In the genomic region with DNA sequence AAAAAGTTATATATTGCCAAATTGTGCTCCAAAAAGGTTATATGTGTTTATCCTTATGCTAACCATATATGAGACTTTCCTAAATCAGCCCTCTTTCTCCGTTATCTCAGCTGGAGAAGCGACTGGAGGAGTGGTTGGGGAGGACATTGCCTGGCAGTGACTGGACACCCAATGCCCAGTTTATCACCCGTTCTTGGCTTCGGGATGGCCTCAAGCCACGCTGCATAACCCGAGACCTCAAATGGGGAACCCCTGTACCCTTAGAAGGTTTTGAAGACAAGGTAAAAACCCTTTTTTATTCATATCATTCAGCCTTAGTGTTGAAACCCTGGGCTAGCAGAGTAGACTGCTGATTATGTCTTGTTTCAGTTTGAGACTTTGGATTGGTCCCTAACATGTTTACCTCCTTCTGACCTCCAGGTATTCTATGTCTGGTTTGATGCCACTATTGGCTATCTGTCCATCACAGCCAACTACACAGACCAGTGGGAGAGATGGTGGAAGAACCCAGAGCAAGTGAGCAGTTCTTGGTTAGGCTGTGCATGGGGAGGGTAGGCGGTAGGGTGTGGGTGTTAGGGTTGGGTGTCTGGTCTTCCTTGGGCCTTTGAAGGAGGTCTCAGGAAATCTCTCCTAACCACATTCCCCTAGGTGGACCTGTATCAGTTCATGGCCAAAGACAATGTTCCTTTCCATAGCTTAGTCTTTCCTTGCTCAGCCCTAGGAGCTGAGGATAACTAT, we compare ENCODE assay signal across 18 cellular contexts. TPM values are rescaled to one million over a fixed set of nuclear protein-coding genes. Genes with fewer than 3 reads are reported as not detected.
DNase-seq lines count a peak whose midpoint lies in the region; ATAC-seq lines count a peak whose summit lies in the region.
"Had no signal": no experiment of that assay in that cellular context is flagged by ENCODE, and none has a peak within 500 bp of the region (broad histone marks: within the 10 kb centered on the region; RNA-seq: fewer than 3 reads in every experiment).

No MANE protein-coding gene starts in this region.

- intact Hi-C loops in activated T-helper 1 cell treated with anti-CD3 and anti-CD28 coated beads, Interleukin-12 subunit alpha, Interleukin-12 subunit beta, Interleukin-2, Interleukin-4 antibody, amounts not matched to agents 30 ng/mL and 10 ng/mL and 1 ng/mL, durations not matched to agents 14 hours and 24 hours and 36 hours (cut with micrococcal nuclease), result no loop called here
- intact Hi-C loops in left cardiac atrium (cut with DNase I), result no loop called here

- no peak for DNase-seq in stimulated activated naive CD8-positive, alpha-beta T cell treated with anti-CD3 and anti-CD28 coated beads, Interleukin-15, Interleukin-2, amounts not matched to agents 100 U/mL and 50 U/mL, for 24 hours
- no peak for DNase-seq in activated T-helper 1 cell treated with anti-CD3 and anti-CD28 coated beads, Interleukin-12 subunit alpha, Interleukin-12 subunit beta, Interleukin-2, Interleukin-4 antibody, amounts not matched to agents 30 ng/mL and 10 ng/mL and 1 ng/mL, durations not matched to agents 14 hours and 24 hours and 36 hours (ENCODE audit: low spot score)
- DNase-seq in left lobe of liver (ENCODE audit: low spot score) (no peak), NCI-H2227 (lab: John Stamatoyannopoulos, UW; ENCODE audit: unreplicated experiment) (no peak), iPS-NIHi7 (ENCODE audit: extremely low spot score) (no peak), left cardiac atrium (no peak)
- DNase-seq: activated effector memory CD4-positive, alpha-beta T cell treated with Interleukin-2 at 50 U/mL for 16 hours; central memory CD4-positive, alpha-beta T cell; gastrocnemius medialis; kidney glomerular epithelial cell; MG63; NCI-H2227 treated with DMSO at 0.1 percent for 48 hours; thyroid gland had no signal

- H3K27me3 Mint-ChIP-seq in stimulated activated naive CD8-positive, alpha-beta T cell treated with anti-CD3 and anti-CD28 coated beads, Interleukin-15, Interleukin-2, amounts not matched to agents 100 ng/mL and 50 ng/mL, for 24 hours, result no peaks in the 10 kb centered on the region
- no peaks in the 10 kb centered on the region for H3K27me3 Mint-ChIP-seq in activated T-helper 1 cell treated with anti-CD3 and anti-CD28 coated beads, Interleukin-12 subunit alpha, Interleukin-12 subunit beta, Interleukin-2, Interleukin-4 antibody, amounts not matched to agents 30 ng/mL and 10 ng/mL and 1 ng/mL, durations not matched to agents 14 hours and 24 hours and 36 hours (ENCODE audit: insufficient read depth)

- no peaks in the 10 kb centered on the region for H3K9me3 Mint-ChIP-seq in stimulated activated naive CD8-positive, alpha-beta T cell treated with anti-CD3 and anti-CD28 coated beads, Interleukin-15, Interleukin-2, amounts not matched to agents 100 ng/mL and 50 ng/mL, for 24 hours
- H3K9me3 Mint-ChIP-seq in activated T-helper 1 cell treated with anti-CD3 and anti-CD28 coated beads, Interleukin-12 subunit alpha, Interleukin-12 subunit beta, Interleukin-2, Interleukin-4 antibody, amounts not matched to agents 30 ng/mL and 10 ng/mL and 1 ng/mL, durations not matched to agents 14 hours and 24 hours and 36 hours, result no peaks in the 10 kb centered on the region
- H3K9me3 Mint-ChIP-seq: WTC11 had no signal

- peak overlapping the region; percentile 26 for H3K27ac Mint-ChIP-seq in stimulated activated naive CD8-positive, alpha-beta T cell treated with anti-CD3 and anti-CD28 coated beads, Interleukin-15, Interleukin-2, amounts not matched to agents 100 ng/mL and 50 ng/mL, for 24 hours
- peak overlapping the region; percentile 70 for H3K27ac Mint-ChIP-seq in activated T-helper 1 cell treated with anti-CD3 and anti-CD28 coated beads, Interleukin-12 subunit alpha, Interleukin-12 subunit beta, Interleukin-2, Interleukin-4 antibody, amounts not matched to agents 30 ng/mL and 10 ng/mL and 1 ng/mL, durations not matched to agents 14 hours and 24 hours and 36 hours
- H3K27ac Mint-ChIP-seq: nephron, WTC11 had no signal

- H3K36me3 Mint-ChIP-seq in stimulated activated naive CD8-positive, alpha-beta T cell treated with anti-CD3 and anti-CD28 coated beads, Interleukin-15, Interleukin-2, amounts not matched to agents 100 ng/mL and 50 ng/mL, for 24 hours (ENCODE audit: low read depth), result peaks cover 70% of the 10 kb centered on the region
- H3K36me3 Mint-ChIP-seq in activated T-helper 1 cell treated with anti-CD3 and anti-CD28 coated beads, Interleukin-12 subunit alpha, Interleukin-12 subunit beta, Interleukin-2, Interleukin-4 antibody, amounts not matched to agents 30 ng/mL and 10 ng/mL and 1 ng/mL, durations not matched to agents 14 hours and 24 hours and 36 hours (ENCODE audit: low read depth), result peaks cover 55% of the 10 kb centered on the region

- ATAC-seq in stimulated activated naive CD8-positive, alpha-beta T cell treated with anti-CD3 and anti-CD28 coated beads, Interleukin-15, Interleukin-2, amounts not matched to agents 100 U/mL and 50 U/mL, for 24 hours, result no peak
- ATAC-seq in left lobe of liver (peak; percentile 19), GM18858 (IDR thresholded peaks at IDR 0.05; ENCODE audit: unreplicated experiment) (no peak), left cardiac atrium (no peak)
- ATAC-seq: gastrocnemius medialis, WTC11 had no signal

- peaks cover 3% of the 10 kb centered on the region for H3K4me1 Mint-ChIP-seq in stimulated activated naive CD8-positive, alpha-beta T cell treated with anti-CD3 and anti-CD28 coated beads, Interleukin-15, Interleukin-2, amounts not matched to agents 100 ng/mL and 50 ng/mL, for 24 hours (ENCODE audit: low read depth)
- peaks cover 24% of the 10 kb centered on the region for H3K4me1 Mint-ChIP-seq in activated T-helper 1 cell treated with anti-CD3 and anti-CD28 coated beads, Interleukin-12 subunit alpha, Interleukin-12 subunit beta, Interleukin-2, Interleukin-4 antibody, amounts not matched to agents 30 ng/mL and 10 ng/mL and 1 ng/mL, durations not matched to agents 14 hours and 24 hours and 36 hours (ENCODE audit: low read depth)
- H3K4me1 Mint-ChIP-seq: nephron, WTC11 had no signal

- H3K4me3 Mint-ChIP-seq in stimulated activated naive CD8-positive, alpha-beta T cell treated with anti-CD3 and anti-CD28 coated beads, Interleukin-15, Interleukin-2, amounts not matched to agents 100 ng/mL and 50 ng/mL, for 24 hours, result no peak overlapping the region
- H3K4me3 Mint-ChIP-seq in activated T-helper 1 cell treated with anti-CD3 and anti-CD28 coated beads, Interleukin-12 subunit alpha, Interleukin-12 subunit beta, Interleukin-2, Interleukin-4 antibody, amounts not matched to agents 30 ng/mL and 10 ng/mL and 1 ng/mL, durations not matched to agents 14 hours and 24 hours and 36 hours, result no peak overlapping the region
- H3K4me3 Mint-ChIP-seq: nephron, WTC11 had no signal

RNA-seq across cellular contexts. Expression of a gene that starts 8.6 kb away (rescaled TPM):
- 17.8 and 18.1 TPM in 2 replicates for total RNA-seq in activated T-helper 1 cell treated with anti-CD3 and anti-CD28 coated beads, Interleukin-12 subunit alpha, Interleukin-12 subunit beta, Interleukin-2, Interleukin-4 antibody, amounts not matched to agents 30 ng/mL and 10 ng/mL and 1 ng/mL, durations not matched to agents 14 hours and 24 hours and 36 hours
- total RNA-seq in left lobe of liver (13.9 TPM), left cardiac atrium (10 to 100 TPM; 20.0 to 31.7 TPM)

RNA-seq across cellular contexts. Expression of a gene that starts 10.9 kb away (rescaled TPM):
- total RNA-seq in activated T-helper 1 cell treated with anti-CD3 and anti-CD28 coated beads, Interleukin-12 subunit alpha, Interleukin-12 subunit beta, Interleukin-2, Interleukin-4 antibody, amounts not matched to agents 30 ng/mL and 10 ng/mL and 1 ng/mL, durations not matched to agents 14 hours and 24 hours and 36 hours, result 63.3 and 66.8 TPM in 2 replicates
- total RNA-seq in left lobe of liver (59.6 TPM), left cardiac atrium (10 to 100 TPM; 35.7 to 41.5 TPM)

RNA-seq across cellular contexts. Expression of a gene that starts 23.9 kb away (rescaled TPM):
- 283 and 318 TPM in 2 replicates for total RNA-seq in activated T-helper 1 cell treated with anti-CD3 and anti-CD28 coated beads, Interleukin-12 subunit alpha, Interleukin-12 subunit beta, Interleukin-2, Interleukin-4 antibody, amounts not matched to agents 30 ng/mL and 10 ng/mL and 1 ng/mL, durations not matched to agents 14 hours and 24 hours and 36 hours
- total RNA-seq in left lobe of liver, result 71.1 TPM
- total RNA-seq in left cardiac atrium, result 100 to 1,000 TPM in 1 of 2 donors, 10 to 100 TPM in 1; 74.6 to 115 TPM

RNA-seq across cellular contexts. Expression of a gene that starts 32.1 kb away (rescaled TPM):
- total RNA-seq in activated T-helper 1 cell treated with anti-CD3 and anti-CD28 coated beads, Interleukin-12 subunit alpha, Interleukin-12 subunit beta, Interleukin-2, Interleukin-4 antibody, amounts not matched to agents 30 ng/mL and 10 ng/mL and 1 ng/mL, durations not matched to agents 14 hours and 24 hours and 36 hours, result 102 TPM in 2 replicates
- total RNA-seq in left lobe of liver (4.3 TPM), left cardiac atrium (10 to 100 TPM in 1 of 2 donors, 1 to 10 TPM in 1; 8.0 to 15.2 TPM)
- total RNA-seq: SK-MEL-5 had no signal

RNA-seq across cellular contexts. Expression of a gene that starts 35.2 kb away (rescaled TPM):
- 78.6 and 83.5 TPM in 2 replicates for total RNA-seq in activated T-helper 1 cell treated with anti-CD3 and anti-CD28 coated beads, Interleukin-12 subunit alpha, Interleukin-12 subunit beta, Interleukin-2, Interleukin-4 antibody, amounts not matched to agents 30 ng/mL and 10 ng/mL and 1 ng/mL, durations not matched to agents 14 hours and 24 hours and 36 hours
- total RNA-seq in left lobe of liver, result 28.9 TPM
- total RNA-seq in left cardiac atrium, result 10 to 100 TPM; 80.5 to 96.7 TPM
